In the genomic region with DNA sequence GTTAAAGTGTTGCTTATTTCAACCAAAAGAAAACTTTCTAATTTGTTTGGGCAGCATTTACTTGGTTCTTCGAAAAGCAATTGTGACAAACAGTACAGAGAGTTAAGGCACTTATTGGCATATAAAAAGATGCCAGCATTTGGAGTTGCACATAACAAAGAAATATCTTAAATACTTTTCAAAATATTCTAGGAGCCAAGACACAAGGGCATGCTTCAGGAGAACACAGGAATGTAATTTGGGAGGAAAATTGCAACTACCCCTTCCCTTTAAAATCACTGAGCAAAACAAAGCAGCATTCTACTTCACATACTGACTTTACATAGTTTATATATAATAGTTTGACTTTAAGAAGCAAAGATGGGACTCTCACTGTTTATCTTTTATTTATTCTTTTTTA, we compare ENCODE assay signal across 1 cellular context.
TF ChIP-seq lines count a peak whose summit lies in the region.

No MANE protein-coding gene starts in this region.

TF ChIP-seq in GM23338, 12 proteins besides CTCF, POLR2A, EP300 and RAD21 (continued from another document):
- TF ChIP-seq ZNF462 (CRISPR knock-in tag; IDR thresholded peaks at IDR 0.05) (no peak), CREB1 (CRISPR knock-in tag; IDR thresholded peaks at IDR 0.05; ENCODE audit: low read depth) (no peak)
TF ChIP-seq in GM23338: peak in this region for 0.
